In genomic region chr20:33442136-33443005, GRCh38 we compare ENCODE assay signal across 8 cellular contexts. TPM values are rescaled to one million over a fixed set of nuclear protein-coding genes. Genes with fewer than 3 reads are reported as not detected.
DNase-seq lines count a peak whose midpoint lies in the region; ATAC-seq and TF ChIP-seq lines count a peak whose summit lies in the region.

No MANE protein-coding gene starts in this region.

- CTCF ChIA-PET in naive thymus-derived CD4-positive, alpha-beta T cell (lab: Charles Lee) = interaction anchor here (0.9 kb wide), 1 partner anchor 149 kb away, joined by 3 read pairs; no protein-coding TSS in a partner anchor

- POLR2A ChIA-PET in naive thymus-derived CD4-positive, alpha-beta T cell (lab: Charles Lee) = interaction anchor here (1.3 to 2.0 kb wide), 2 partner anchors 47 to 222 kb away, joined by 4 to 11 read pairs; partner anchors contain the start of gene CBFA2T2

- no peaks in the 10 kb centered on the region for H3K36me3 ChIP-seq in KMS-11 (ENCODE audit: insufficient read depth)
- H3K36me3 ChIP-seq in naive thymus-derived CD4-positive, alpha-beta T cell (ENCODE audit: control insufficient read depth in 2 of 3, insufficient read depth in 3 of 3, low read length in 3 of 3) = peaks cover 0 to 3% (median 0%) of the 10 kb centered on the region in 3 experiments

- TF ChIP-seq CTCF in AG09309 (IDR thresholded peaks at IDR 0.05; ENCODE audit: control insufficient read depth, insufficient read depth, low read depth, low read length, missing control alignments) (no peak), KMS-11 (conservative IDR thresholded peaks at IDR 0.05; ENCODE audit: low read depth, low read length) (no peak)

- H3K9me3 Mint-ChIP-seq in central memory CD8-positive, alpha-beta T cell = no peaks in the 10 kb centered on the region
- peaks cover 0 to 2% (median 0%) of the 10 kb centered on the region in 11 donors for H3K9me3 Mint-ChIP-seq in naive thymus-derived CD4-positive, alpha-beta T cell

- no peaks in the 10 kb centered on the region for H4K20me1 ChIP-seq in KMS-11 (ENCODE audit: insufficient read depth)

- H3K9me3 ChIP-seq in naive thymus-derived CD4-positive, alpha-beta T cell (ENCODE audit: control insufficient read depth in 2 of 3, low read length in 3 of 3) = no peaks in the 10 kb centered on the region

- ATAC-seq in central memory CD8-positive, alpha-beta T cell (replicated peaks; ENCODE audit: extremely low read depth, poor library complexity, severe bottlenecking) = no peak
- ATAC-seq in naive thymus-derived CD4-positive, alpha-beta T cell = no peak
- ATAC-seq in GM18873 (IDR thresholded peaks at IDR 0.05; ENCODE audit: low FRiP score, unreplicated experiment) = no peak
- ATAC-seq in GM18520 (IDR thresholded peaks at IDR 0.05; ENCODE audit: unreplicated experiment) = no peak
- ATAC-seq in GM21717 (IDR thresholded peaks at IDR 0.05; ENCODE audit: unreplicated experiment) = no peak

- peaks cover 23% of the 10 kb centered on the region for H3K4me1 ChIP-seq in KMS-11 (ENCODE audit: low read depth, poor library complexity, severe bottlenecking)
- peaks cover 10 to 11% of the 10 kb centered on the region in 2 donors for H3K4me1 ChIP-seq in naive thymus-derived CD4-positive, alpha-beta T cell (ENCODE audit: control insufficient read depth in 2 of 2, insufficient read depth in 2 of 2, low read length in 2 of 2)

- H3K27me3 Mint-ChIP-seq in central memory CD8-positive, alpha-beta T cell = no peaks in the 10 kb centered on the region
- H3K27me3 Mint-ChIP-seq in naive thymus-derived CD4-positive, alpha-beta T cell = peaks cover 0 to 19% (median 0%) of the 10 kb centered on the region in 5 donors

- peak overlapping the region; percentile 71 for H3K27ac Mint-ChIP-seq in central memory CD8-positive, alpha-beta T cell (ENCODE audit: low read depth)
- peak overlapping the region in 7 of 9 donors; percentile 19 to 86 (median 28) for H3K27ac Mint-ChIP-seq in naive thymus-derived CD4-positive, alpha-beta T cell

- H3K79me2 ChIP-seq in KMS-11 (ENCODE audit: insufficient read depth, low read depth) = no peaks in the 10 kb centered on the region

- H2AFZ ChIP-seq in KMS-11 (ENCODE audit: low read depth) = peak overlapping the region; percentile 65

- peaks cover 25% of the 10 kb centered on the region for H3K4me1 Mint-ChIP-seq in central memory CD8-positive, alpha-beta T cell
- peaks cover 16 to 32% (median 22%) of the 10 kb centered on the region in 7 donors for H3K4me1 Mint-ChIP-seq in naive thymus-derived CD4-positive, alpha-beta T cell

- intact Hi-C loops in naive thymus-derived CD4-positive, alpha-beta T cell (cut with micrococcal nuclease) = loop anchor here (1.0 to 10.0 kb wide), 6 partner anchors 41 to 369 kb away; partner anchors contain the start of genes CDK5RAP1 (in 1 of the 2), CHMP4B (in 1 of the 2) and ZNF341 (in 1 of the 2)

- H3K9ac ChIP-seq in KMS-11 = no peak overlapping the region

- H3K27me3 ChIP-seq in KMS-11 (ENCODE audit: insufficient read depth, low read depth) = peaks cover 2% of the 10 kb centered on the region; the same call in 1 of the 2 replicates
- H3K27me3 ChIP-seq in naive thymus-derived CD4-positive, alpha-beta T cell (ENCODE audit: control insufficient read depth in 2 of 2, insufficient read depth in 2 of 2, low read length in 2 of 2) = no peaks in the 10 kb centered on the region

- peak overlapping the region; percentile 92 for H3K4me2 ChIP-seq in KMS-11

- peak overlapping the region; percentile 64 for H3K4me3 ChIP-seq in AG09309 (ENCODE audit: control insufficient read depth, low read depth, low read length)
- no peak overlapping the region for H3K4me3 ChIP-seq in KMS-11 (IDR thresholded peaks at IDR 0.05; ENCODE audit: insufficient read depth, low read depth, low read length)
- H3K4me3 ChIP-seq in naive thymus-derived CD4-positive, alpha-beta T cell (ENCODE audit: low read length) = peak overlapping the region; percentile 33

- peak overlapping the region; percentile 88 for H3K4me3 Mint-ChIP-seq in central memory CD8-positive, alpha-beta T cell
- peak overlapping the region; percentile 72 to 91 (median 83) for H3K4me3 Mint-ChIP-seq in naive thymus-derived CD4-positive, alpha-beta T cell

- no peaks in the 10 kb centered on the region for H3K36me3 Mint-ChIP-seq in central memory CD8-positive, alpha-beta T cell (ENCODE audit: insufficient read depth)
- no peaks in the 10 kb centered on the region for H3K36me3 Mint-ChIP-seq in naive thymus-derived CD4-positive, alpha-beta T cell

- H3K27ac ChIP-seq in KMS-11 = no peak overlapping the region
- H3K27ac ChIP-seq in naive thymus-derived CD4-positive, alpha-beta T cell (ENCODE audit: low read depth, low read length) = no peak overlapping the region

- no peak for DNase-seq in AG09309 (ENCODE audit: low read depth)
- no peak for DNase-seq in central memory CD8-positive, alpha-beta T cell (ENCODE audit: low spot score in 2 of 2)
- peak in 5 of 9 donors; percentile 1 to 15 (median 5) for DNase-seq in naive thymus-derived CD4-positive, alpha-beta T cell
- DNase-seq in NCI-H1417 (lab: John Stamatoyannopoulos, UW) = no peak

RNA-seq across cellular contexts. Expression of gene SNTA1, which starts 1.2 kb away (rescaled TPM):
- total RNA-seq in naive thymus-derived CD4-positive, alpha-beta T cell = 1 to 10 TPM; 2.0 to 3.2 (median 2.9) TPM
- 1 to 10 TPM; 4.3 to 7.2 TPM for polyA plus RNA-seq in naive thymus-derived CD4-positive, alpha-beta T cell

RNA-seq across cellular contexts. Expression of gene CDK5RAP1, which starts 41.1 kb away (rescaled TPM):
- 10 to 100 TPM; 33.6 to 51.8 (median 49.4) TPM for total RNA-seq in naive thymus-derived CD4-positive, alpha-beta T cell
- polyA plus RNA-seq in naive thymus-derived CD4-positive, alpha-beta T cell = 10 to 100 TPM; 41.4 to 48.1 TPM

RNA-seq across cellular contexts. Expression of gene CBFA2T2, which starts 47.5 kb away (rescaled TPM):
- 10 to 100 TPM; 24.6 to 37.8 (median 27.2) TPM for total RNA-seq in naive thymus-derived CD4-positive, alpha-beta T cell
- polyA plus RNA-seq in naive thymus-derived CD4-positive, alpha-beta T cell = 10 to 100 TPM; 13.5 to 21.6 TPM

Comparison
In these comparisons a context has a peak if more than half of its experiments do, and no peak if none do; other contexts are left out.
1. DNase-seq: peak in naive thymus-derived CD4-positive, alpha-beta T cell (5 of 9); none in AG09309 (single experiment), central memory CD8-positive, alpha-beta T cell (0 of 2) and NCI-H1417 (0 of 3).